11 cellular contexts compared by ENCODE assay signal in genomic region chr11:124240621-124241397, GRCh38. TPM values are rescaled to one million over a fixed set of nuclear protein-coding genes. Genes with fewer than 3 reads are reported as not detected.
"Had no signal": no experiment of that assay in that cellular context is flagged by ENCODE, and none has a peak within 500 bp of the region (broad histone marks: within the 10 kb centered on the region; RNA-seq: fewer than 3 reads in every experiment).

OR8G1 (plus strand) TSS chr11:124241095; CDS start chr11:124249676, 8,581 bp downstream.

- H3K4me3 ChIP-seq: GM23338, HAP-1, K562 had no signal

- DNase-seq: H7, HFFc6, IMR-90, KG1 had no signal

- H3K4me2 ChIP-seq: GM23338 had no signal

- H3K36me3 ChIP-seq: HAP-1 had no signal

- ATAC-seq: GM23338, HCT116, K562 had no signal

- H2AFZ ChIP-seq: GM23338 had no signal

- H3K4me1 ChIP-seq: HAP-1 had no signal

- H3K9me3 ChIP-seq: HAP-1 had no signal

- FAIRE-seq: HTR-8/SVneo, K562 had no signal

RNA-seq across cellular contexts. Expression of gene OR8G1, which starts in this region (rescaled TPM):
- total RNA-seq: GM23338, H4, H7, HFFc6, HT-29, IMR-90 had no signal
- polyA plus RNA-seq: GM23338, IMR-90 had no signal
